In the genomic region with DNA sequence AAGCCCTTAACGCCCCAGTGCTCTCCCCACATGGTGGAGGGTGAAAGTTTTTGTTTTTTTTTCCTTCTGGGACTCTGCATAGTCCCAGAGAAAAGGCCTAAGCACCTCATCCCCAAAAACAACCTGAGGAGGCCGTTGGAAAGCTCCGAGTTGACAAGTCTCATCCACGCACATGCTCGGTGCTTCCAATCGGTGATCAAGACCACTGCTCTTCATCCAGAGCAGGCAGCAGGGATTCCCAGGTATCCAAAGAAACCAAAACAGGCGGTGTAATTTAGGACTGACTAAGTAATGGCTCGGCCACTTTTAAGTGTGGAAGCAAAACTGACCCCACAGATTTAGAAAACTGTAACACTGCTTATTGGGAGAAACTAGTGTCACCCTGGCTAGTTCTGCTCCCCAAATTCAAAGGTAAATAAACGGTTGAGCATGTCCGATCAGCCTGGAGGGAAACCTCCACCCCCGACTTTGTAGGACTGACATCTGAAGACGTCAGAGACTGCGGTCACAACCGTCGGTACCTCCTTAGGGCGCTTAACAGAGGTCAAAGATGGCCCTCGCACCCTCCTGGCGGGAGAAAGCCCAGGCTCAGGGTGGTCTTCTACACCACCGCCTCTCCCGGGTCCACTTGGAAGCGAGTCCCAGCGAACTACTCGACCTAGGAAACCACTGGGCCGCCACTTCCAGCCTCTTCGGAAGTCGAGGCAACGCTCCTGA, we compare ENCODE assay signal across 8 cellular contexts. TPM values are rescaled to one million over a fixed set of nuclear protein-coding genes. Genes with fewer than 3 reads are reported as not detected.
DNase-seq lines count a peak whose midpoint lies in the region; ATAC-seq and TF ChIP-seq lines count a peak whose summit lies in the region.

No MANE protein-coding gene starts in this region.

- peak; percentile 51 for DNase-seq in DMS53 (lab: John Stamatoyannopoulos, UW)
- DNase-seq in activated naive CD4-positive, alpha-beta T cell treated with anti-CD3 and anti-CD28 coated beads, Interleukin-2, amount 50 U/mL, for 72 hours (ENCODE audit: low spot score in 2 of 2) = no peak
- no peak for DNase-seq in kidney epithelial cell (ENCODE audit: low read depth)
- DNase-seq in thoracic aorta (ENCODE audit: low spot score) = no peak
- no peak for DNase-seq in effector CD8-positive, alpha-beta T cell (lab: John Stamatoyannopoulos, UW)
- no peak for DNase-seq in stimulated activated CD4-positive, alpha-beta T cell treated with anti-CD3 and anti-CD28 coated beads, Interleukin-4, amount 100 ng/mL, for 1 hour
- DNase-seq in HEK293T (ENCODE audit: extremely low spot score) = no peak

- H3K27ac ChIP-seq in thoracic aorta = peak overlapping the region; percentile 92 to 96

- TF ChIP-seq CTCF in kidney epithelial cell (IDR thresholded peaks at IDR 0.05; ENCODE audit: insufficient read depth, low read length, poor library complexity, severe bottlenecking) (no peak), thoracic aorta (IDR thresholded peaks at IDR 0.05) (no peak)

- H3K36me3 ChIP-seq in kidney epithelial cell (ENCODE audit: control insufficient read depth, insufficient read depth, low read length) = no peaks in the 10 kb centered on the region
- H3K36me3 ChIP-seq in thoracic aorta = peaks cover 26% of the 10 kb centered on the region

- CTCF ChIA-PET in HEK293T (lab: Yijun Ruan, JAX) = no interaction called here

- no peaks in the 10 kb centered on the region for H3K36me3 Mint-ChIP-seq in activated naive CD4-positive, alpha-beta T cell treated with anti-CD3 and anti-CD28 coated beads, Interleukin-2, amount 50 U/mL, for 72 hours

- no peaks in the 10 kb centered on the region for H3K9me3 ChIP-seq in thoracic aorta

- peaks cover 2 to 21% of the 10 kb centered on the region in 2 donors for H3K4me1 ChIP-seq in thoracic aorta (ENCODE audit: control insufficient read depth in 1 of 2, low read depth in 2 of 2)

- peak overlapping the region; percentile 77 to 97 for H3K27ac Mint-ChIP-seq in activated naive CD4-positive, alpha-beta T cell treated with anti-CD3 and anti-CD28 coated beads, Interleukin-2, amount 50 U/mL, for 72 hours

- H3K4me3 ChIP-seq in kidney epithelial cell (ENCODE audit: low read depth, low read length) (peak overlapping the region; percentile 59), thoracic aorta (peak overlapping the region; percentile 81)

- H3K27me3 ChIP-seq in kidney epithelial cell (ENCODE audit: control insufficient read depth, insufficient read depth, low read length) (no peaks in the 10 kb centered on the region), thoracic aorta (replicated peaks; ENCODE audit: insufficient read depth) (no peaks in the 10 kb centered on the region)

- ATAC-seq in HG02884 (IDR thresholded peaks at IDR 0.05; ENCODE audit: unreplicated experiment) (peak; percentile 1), thoracic aorta (ENCODE audit: insufficient number of reproducible peaks, low FRiP score, low read depth) (no peak)
- ATAC-seq in activated naive CD4-positive, alpha-beta T cell treated with anti-CD3 and anti-CD28 coated beads, Interleukin-2, amount 50 U/mL, for 72 hours = peak; percentile 6 to 17

- H3K9me3 Mint-ChIP-seq in activated naive CD4-positive, alpha-beta T cell treated with anti-CD3 and anti-CD28 coated beads, Interleukin-2, amount 50 U/mL, for 72 hours = no peaks in the 10 kb centered on the region

- POLR2A ChIA-PET in HEK293T (lab: Yijun Ruan, JAX) = interaction anchor here (1.2 to 2.5 kb wide), 5 partner anchors 9 to 67 kb away, joined by 3 to 14 read pairs (median 5); a partner anchor contains a TSS

TF ChIP-seq in HEK293T, 16 proteins besides CTCF, POLR2A, EP300 and RAD21:
- TF ChIP-seq LEF1 (IDR thresholded peaks at IDR 0.05; ENCODE audit: borderline replicate concordance) = no peak
- TF ChIP-seq ARNT (IDR thresholded peaks at IDR 0.05) = no peak
- TF ChIP-seq L3MBTL2 (conservative IDR thresholded peaks at IDR 0.05) = no peak
- no peak for TF ChIP-seq BHLHE40 (IDR thresholded peaks at IDR 0.05; ENCODE audit: borderline replicate concordance)
- TF ChIP-seq ELF4 (IDR thresholded peaks at IDR 0.05) = no peak
- no peak for TF ChIP-seq SUZ12 (IDR thresholded peaks at IDR 0.05)

RNA-seq across cellular contexts. Expression of a gene that starts 1.0 kb away (rescaled TPM):
- total RNA-seq in activated naive CD4-positive, alpha-beta T cell treated with anti-CD3 and anti-CD28 coated beads, Interleukin-2, amount 50 U/mL, for 72 hours = 1 to 10 TPM; 4.8 to 5.0 TPM
- 10.8 and 13.1 TPM in 2 replicates for total RNA-seq in kidney epithelial cell
- 10 to 100 TPM; 17.8 to 23.7 TPM for total RNA-seq in thoracic aorta

RNA-seq across cellular contexts. Expression of a gene that starts 8.3 kb away (rescaled TPM):
- total RNA-seq in activated naive CD4-positive, alpha-beta T cell treated with anti-CD3 and anti-CD28 coated beads, Interleukin-2, amount 50 U/mL, for 72 hours = 1 to 10 TPM; 6.4 to 7.7 TPM
- total RNA-seq in kidney epithelial cell (7.2 and 12.3 TPM in 2 replicates), thoracic aorta (10 to 100 TPM; 19.8 to 31.7 TPM)

RNA-seq across cellular contexts. Expression of a gene that starts 23.7 kb away (rescaled TPM):
- total RNA-seq in activated naive CD4-positive, alpha-beta T cell treated with anti-CD3 and anti-CD28 coated beads, Interleukin-2, amount 50 U/mL, for 72 hours = 1 to 10 TPM; 5.7 to 7.9 TPM
- total RNA-seq in kidney epithelial cell = 5.0 and 5.8 TPM in 2 replicates
- total RNA-seq in thoracic aorta = 10 to 100 TPM in 1 of 2 donors, 1 to 10 TPM in 1; 6.0 to 12.0 TPM

RNA-seq across cellular contexts. Expression of a gene that starts 35.2 kb away (rescaled TPM):
- 1 to 10 TPM; 3.1 to 3.4 TPM for total RNA-seq in activated naive CD4-positive, alpha-beta T cell treated with anti-CD3 and anti-CD28 coated beads, Interleukin-2, amount 50 U/mL, for 72 hours
- total RNA-seq in kidney epithelial cell (4.2 and 4.8 TPM in 2 replicates), thoracic aorta (10 to 100 TPM in 1 of 2 donors, 1 to 10 TPM in 1; 3.1 to 10.2 TPM)

RNA-seq across cellular contexts. Expression of a gene that starts 36.6 kb away (rescaled TPM):
- total RNA-seq in activated naive CD4-positive, alpha-beta T cell treated with anti-CD3 and anti-CD28 coated beads, Interleukin-2, amount 50 U/mL, for 72 hours = 10 to 100 TPM; 10.2 to 21.4 TPM
- 9.2 and 14.1 TPM in 2 replicates for total RNA-seq in kidney epithelial cell
- 1 to 10 TPM; 7.1 to 8.5 TPM for total RNA-seq in thoracic aorta
